In the genomic region with DNA sequence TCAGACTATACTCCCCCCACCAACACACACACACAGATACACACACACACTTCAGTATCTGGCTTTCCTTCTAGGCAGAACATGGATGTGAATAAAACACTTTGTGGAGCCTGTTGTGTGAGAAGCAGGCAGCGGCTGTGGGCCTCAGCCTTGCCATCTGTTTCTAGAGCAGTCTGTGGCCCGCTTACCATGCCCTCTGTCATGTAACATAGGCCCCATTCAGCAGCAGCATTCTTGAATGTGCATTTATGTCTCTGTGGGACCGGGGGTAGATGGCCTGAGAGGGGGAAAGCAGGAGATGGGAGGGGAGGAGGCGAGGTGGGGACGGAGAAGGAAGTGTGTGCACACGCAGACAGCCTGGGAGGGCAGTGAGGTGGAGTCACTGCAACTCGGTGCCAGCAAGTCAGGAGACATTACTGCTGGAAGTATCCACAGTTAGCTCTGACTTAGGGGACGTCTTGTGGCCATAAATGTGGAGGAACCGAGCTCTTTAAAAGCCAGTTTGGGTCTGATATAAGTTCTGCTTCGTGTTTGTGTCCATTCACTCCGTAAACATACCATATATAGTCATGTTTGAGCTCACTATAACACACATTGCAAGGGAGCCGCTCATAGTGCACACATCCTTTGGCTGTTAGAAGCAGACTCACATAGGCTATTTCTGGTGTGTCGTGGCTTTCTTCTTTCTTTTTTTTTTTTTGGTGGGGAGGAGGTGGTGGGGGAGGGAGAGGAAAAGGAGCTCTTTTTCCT, we compare ENCODE assay signal across 2 cellular contexts.
TF ChIP-seq lines count a peak whose summit lies in the region.

No MANE protein-coding gene starts in this region.

TF ChIP-seq in HEK293, 187 proteins besides CTCF, POLR2A, EP300 and RAD21 (continued from another document and continues in another):
- TF ChIP-seq ZBTB11 (tag by site-specific recombination; conservative IDR thresholded peaks at IDR 0.05; ENCODE audit: low read depth) (no peak), ZNF654 (tag by site-specific recombination; IDR thresholded peaks at IDR 0.05; ENCODE audit: low read depth) (no peak), ZNF184 (tag by site-specific recombination; IDR thresholded peaks at IDR 0.05) (no peak), ZNF658 (tag by site-specific recombination; IDR thresholded peaks at IDR 0.05) (no peak), FEZF1 (tag by site-specific recombination; IDR thresholded peaks at IDR 0.05) (no peak), HIC1 (tag by site-specific recombination; IDR thresholded peaks at IDR 0.05) (no peak), SCRT2 (tag by site-specific recombination; IDR thresholded peaks at IDR 0.05) (no peak), ZEB2 (tag by site-specific recombination; IDR thresholded peaks at IDR 0.05) (no peak), ZFHX2 (tag by site-specific recombination; conservative IDR thresholded peaks at IDR 0.05) (no peak), ZNF449 (tag by site-specific recombination; IDR thresholded peaks at IDR 0.05) (no peak), EGR2 (tag by site-specific recombination; IDR thresholded peaks at IDR 0.05; ENCODE audit: low read depth) (no peak), ZNF600 (tag by site-specific recombination; IDR thresholded peaks at IDR 0.05) (peak; percentile 70; the same call in 1 of the 2 replicates), ZNF610 (tag by site-specific recombination; IDR thresholded peaks at IDR 0.05; ENCODE audit: borderline replicate concordance) (no peak), ZNF302 (tag by site-specific recombination; IDR thresholded peaks at IDR 0.05; ENCODE audit: low read depth) (no peak), SALL2 (tag by site-specific recombination; IDR thresholded peaks at IDR 0.05; ENCODE audit: borderline replicate concordance) (no peak), KLF9 (tag by site-specific recombination; IDR thresholded peaks at IDR 0.05; ENCODE audit: low read depth) (no peak), ZFP3 (tag by site-specific recombination; IDR thresholded peaks at IDR 0.05; ENCODE audit: low read depth) (no peak), ZNF324 (tag by site-specific recombination; IDR thresholded peaks at IDR 0.05) (no peak), ZNF529 (tag by site-specific recombination; IDR thresholded peaks at IDR 0.05; ENCODE audit: insufficient replicate concordance) (no peak), ZNF76 (tag by site-specific recombination; IDR thresholded peaks at IDR 0.05; ENCODE audit: borderline replicate concordance, low read depth) (no peak), ZSCAN30 (tag by site-specific recombination; IDR thresholded peaks at IDR 0.05) (no peak)
- TF ChIP-seq, protein P1, sequence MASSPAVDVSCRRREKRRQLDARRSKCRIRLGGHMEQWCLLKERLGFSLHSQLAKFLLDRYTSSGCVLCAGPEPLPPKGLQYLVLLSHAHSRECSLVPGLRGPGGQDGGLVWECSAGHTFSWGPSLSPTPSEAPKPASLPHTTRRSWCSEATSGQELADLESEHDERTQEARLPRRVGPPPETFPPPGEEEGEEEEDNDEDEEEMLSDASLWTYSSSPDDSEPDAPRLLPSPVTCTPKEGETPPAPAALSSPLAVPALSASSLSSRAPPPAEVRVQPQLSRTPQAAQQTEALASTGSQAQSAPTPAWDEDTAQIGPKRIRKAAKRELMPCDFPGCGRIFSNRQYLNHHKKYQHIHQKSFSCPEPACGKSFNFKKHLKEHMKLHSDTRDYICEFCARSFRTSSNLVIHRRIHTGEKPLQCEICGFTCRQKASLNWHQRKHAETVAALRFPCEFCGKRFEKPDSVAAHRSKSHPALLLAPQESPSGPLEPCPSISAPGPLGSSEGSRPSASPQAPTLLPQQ (tag by site-specific recombination; IDR thresholded peaks at IDR 0.05) = 0 out of 2 replicates have a peak, but pooled peaks have one; percentile 15

TF ChIP-seq in GM12878, 131 proteins besides CTCF, POLR2A, EP300 and RAD21 (continued from another document):
- TF ChIP-seq MXI1 (IDR thresholded peaks at IDR 0.05; ENCODE audit: low read depth, low read length) (no peak), POU2F2 (IDR thresholded peaks at IDR 0.05; ENCODE audit: borderline replicate concordance, low read depth, low read length) (no peak), FOXK2 (IDR thresholded peaks at IDR 0.05) (no peak), MEF2A (IDR thresholded peaks at IDR 0.05; ENCODE audit: insufficient read depth, low read depth, low read length) (peak; percentile 59; the same call in 1 of the 2 replicates), RCOR1 (conservative IDR thresholded peaks at IDR 0.05; ENCODE audit: low read depth, low read length) (no peak), RUNX3 (IDR thresholded peaks at IDR 0.05; ENCODE audit: low read length) (peak; percentile 63), MTA3 (IDR thresholded peaks at IDR 0.05; ENCODE audit: borderline replicate concordance, low read length) (peak; percentile 23; the same call in 1 of the 2 replicates), NFIC (IDR thresholded peaks at IDR 0.05; ENCODE audit: low read depth, low read length) (peak; percentile 32; the same call in 1 of the 2 replicates), ZNF622 (IDR thresholded peaks at IDR 0.05) (no peak), YY1 (IDR thresholded peaks at IDR 0.05; ENCODE audit: low read depth, low read length) (0 out of 2 replicates have a peak, but pooled peaks have one; percentile 12), KAT2A (conservative IDR thresholded peaks at IDR 0.05; ENCODE audit: control insufficient read depth, low read depth, low read length) (no peak), ZNF384 (IDR thresholded peaks at IDR 0.05; ENCODE audit: borderline replicate concordance, low read depth, low read length) (peak; percentile 77), BACH1 (IDR thresholded peaks at IDR 0.05; ENCODE audit: borderline replicate concordance) (no peak), CUX1 (IDR thresholded peaks at IDR 0.05; ENCODE audit: insufficient replicate concordance, low read depth, low read length) (no peak), NBN (IDR thresholded peaks at IDR 0.05) (peak; percentile 41; the same call in 1 of the 2 replicates), FOS (IDR thresholded peaks at IDR 0.05; ENCODE audit: borderline replicate concordance, extremely low read depth, insufficient read length) (no peak), ATF7 (IDR thresholded peaks at IDR 0.05; ENCODE audit: low read depth) (no peak), SRF (IDR thresholded peaks at IDR 0.05; ENCODE audit: low read depth in 2 of 2, low read length in 2 of 2) (peak; percentile 71 to 94), CHD2 (IDR thresholded peaks at IDR 0.05; ENCODE audit: borderline replicate concordance, low read depth, low read length) (no peak), ZZZ3 (IDR thresholded peaks at IDR 0.05; ENCODE audit: control insufficient read depth, insufficient read length, low read depth) (no peak), POLR2AphosphoS5 (IDR thresholded peaks at IDR 0.05; ENCODE audit: low read length) (peak; percentile 82), POLR2AphosphoS2 (IDR thresholded peaks at IDR 0.05; ENCODE audit: low read depth, low read length) (no peak)
- TF ChIP-seq, protein P2, sequence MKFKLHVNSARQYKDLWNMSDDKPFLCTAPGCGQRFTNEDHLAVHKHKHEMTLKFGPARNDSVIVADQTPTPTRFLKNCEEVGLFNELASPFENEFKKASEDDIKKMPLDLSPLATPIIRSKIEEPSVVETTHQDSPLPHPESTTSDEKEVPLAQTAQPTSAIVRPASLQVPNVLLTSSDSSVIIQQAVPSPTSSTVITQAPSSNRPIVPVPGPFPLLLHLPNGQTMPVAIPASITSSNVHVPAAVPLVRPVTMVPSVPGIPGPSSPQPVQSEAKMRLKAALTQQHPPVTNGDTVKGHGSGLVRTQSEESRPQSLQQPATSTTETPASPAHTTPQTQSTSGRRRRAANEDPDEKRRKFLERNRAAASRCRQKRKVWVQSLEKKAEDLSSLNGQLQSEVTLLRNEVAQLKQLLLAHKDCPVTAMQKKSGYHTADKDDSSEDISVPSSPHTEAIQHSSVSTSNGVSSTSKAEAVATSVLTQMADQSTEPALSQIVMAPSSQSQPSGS (IDR thresholded peaks at IDR 0.05; ENCODE audit: low read length) = 0 out of 2 replicates have a peak, but pooled peaks have one; percentile 42
